Comparison of ENCODE assay signal across 1 cellular context in genomic region chr2:67103161-67103560, GRCh38.
A peak's percentile ranks its signal among the peaks of the same experiment; 100 is the strongest.
TF ChIP-seq lines count a peak whose summit lies in the region.

No MANE protein-coding gene starts in this region.

TF ChIP-seq in K562, 482 proteins besides CTCF, POLR2A, EP300 and RAD21 (continued from another document):
- TF ChIP-seq ZNF318 (IDR thresholded peaks at IDR 0.05; ENCODE audit: borderline replicate concordance in 1 of 2, low read depth in 1 of 2): no peak
- TF ChIP-seq MAFK (IDR thresholded peaks at IDR 0.05; ENCODE audit: low read length): peak; percentile 64; the same call in 1 of the 2 replicates
- TF ChIP-seq ZNF316 (IDR thresholded peaks at IDR 0.05): peak; percentile 55; the same call in 1 of the 2 replicates
- TF ChIP-seq C11orf30 (IDR thresholded peaks at IDR 0.05; ENCODE audit: low read depth): peak; percentile 33; the same call in 1 of the 2 replicates
TF ChIP-seq in K562: peak in this region for 4.
